In genomic region chr17:6666077-6666521, GRCh38 we compare ENCODE assay signal across 9 cellular contexts. TPM values are rescaled to one million over a fixed set of nuclear protein-coding genes. Genes with fewer than 3 reads are reported as not detected.
A peak's percentile ranks its signal among the peaks of the same experiment; 100 is the strongest.
DNase-seq lines count a peak whose midpoint lies in the region; ATAC-seq and TF ChIP-seq lines count a peak whose summit lies in the region.
"Had no signal": no experiment of that assay in that cellular context is flagged by ENCODE, and none has a peak within 500 bp of the region (broad histone marks: within the 10 kb centered on the region; RNA-seq: fewer than 3 reads in every experiment).

No MANE protein-coding gene starts in this region.

- H3K27ac ChIP-seq in DND-41 (ENCODE audit: low read length) = no peak overlapping the region
- H3K27ac ChIP-seq in Panc1 (ENCODE audit: low read length) = no peak overlapping the region
- no peak overlapping the region for H3K27ac ChIP-seq in ovary

- no peak overlapping the region for H2AFZ ChIP-seq in DND-41 (ENCODE audit: low read depth, low read length)

- no peak overlapping the region for H3K4me2 ChIP-seq in DND-41 (ENCODE audit: insufficient read depth, low read length)

- H3K4me3 ChIP-seq in DND-41 (ENCODE audit: low read depth in 1 of 2, low read length in 2 of 2) (no peak overlapping the region), Panc1 (ENCODE audit: low read depth in 2 of 2, low read length in 2 of 2) (no peak overlapping the region), adipocyte (ENCODE audit: low read length) (no peak overlapping the region), ovary (no peak overlapping the region)

- in situ Hi-C loops in Panc1 (cut with HindIII; ENCODE audit: low pct_unique_long_range_greater_than_20kb, low sequenced_read_pairs) = no loop called here

- H3K36me3 ChIP-seq in DND-41 (ENCODE audit: insufficient read depth, low read length) = no peaks in the 10 kb centered on the region
- no peaks in the 10 kb centered on the region for H3K36me3 ChIP-seq in Panc1 (ENCODE audit: control insufficient read depth, insufficient read depth, low read length)
- no peaks in the 10 kb centered on the region for H3K36me3 ChIP-seq in adipocyte (ENCODE audit: control insufficient read depth, insufficient read depth, low read length, severe bottlenecking)
- H3K36me3 ChIP-seq in ovary = no peaks in the 10 kb centered on the region

- H3K79me2 ChIP-seq in DND-41 (ENCODE audit: insufficient read depth, low read length) = no peaks in the 10 kb centered on the region

- TF ChIP-seq POLR2A in ovary (IDR thresholded peaks at IDR 0.05) = no peak

- no peaks in the 10 kb centered on the region for H3K9me3 ChIP-seq in DND-41 (ENCODE audit: insufficient read depth, low read length, severe bottlenecking)
- no peaks in the 10 kb centered on the region for H3K9me3 ChIP-seq in Panc1 (ENCODE audit: control insufficient read depth, insufficient read depth, low read depth, low read length)
- H3K9me3 ChIP-seq in adipocyte (ENCODE audit: control insufficient read depth, low read length) = no peaks in the 10 kb centered on the region
- H3K9me3 ChIP-seq in ovary = no peaks in the 10 kb centered on the region

- no peaks in the 10 kb centered on the region for H3K4me1 ChIP-seq in DND-41 (ENCODE audit: insufficient read depth, low read length)
- H3K4me1 ChIP-seq in Panc1 (ENCODE audit: control insufficient read depth, insufficient read depth, low read length) = no peaks in the 10 kb centered on the region
- no peaks in the 10 kb centered on the region for H3K4me1 ChIP-seq in adipocyte (ENCODE audit: control insufficient read depth, insufficient read depth, low read length)
- peaks cover 3% of the 10 kb centered on the region for H3K4me1 ChIP-seq in ovary (ENCODE audit: insufficient read depth)

- CTCF ChIA-PET in Panc1 (lab: Charles Lee) = interaction anchor here (0.6 kb wide), 1 partner anchor 158 kb away, joined by 3 read pairs; no protein-coding TSS in a partner anchor

- 13 to 14% (median 14%) methylated on average over 9 of the region's 9 CpGs for WGBS in ovary, 3 donors

- TF ChIP-seq CTCF in DND-41 (IDR thresholded peaks at IDR 0.05; ENCODE audit: borderline replicate concordance, extremely low read depth, low read length, poor library complexity, severe bottlenecking) = peak; percentile 92
- peak; percentile 92 for TF ChIP-seq CTCF in Panc1 (IDR thresholded peaks at IDR 0.05)
- peak; percentile 74 to 83 (median 79) for TF ChIP-seq CTCF in ovary (IDR thresholded peaks at IDR 0.05)

- peak; percentile 54 for DNase-seq in DND-41
- peak in 61 of 76 experiments; percentile 5 to 73 (median 39) for DNase-seq in HUDEP-2 (lab: John Stamatoyannopoulos, UW; ENCODE audit: unreplicated experiment in 76 of 76)
- no peak for DNase-seq in Panc1 (ENCODE audit: low read depth, low spot score)
- peak; percentile 91 for DNase-seq in adipocyte (ENCODE audit: low read depth)
- DNase-seq in Right ventricle myocardium superior = peak; percentile 77
- DNase-seq in ovary = peak; percentile 71 to 80 (median 76)
- no peak for DNase-seq in cortex of kidney (lab: John Stamatoyannopoulos, UW)

- no peak for TF ChIP-seq EP300 in ovary (IDR thresholded peaks at IDR 0.05)

- intact Hi-C loops in Panc1 (cut with micrococcal nuclease; ENCODE audit: unreplicated experiment) = loop anchor here (1.0 kb wide), 1 partner anchor 134 kb away; no protein-coding TSS in a partner anchor
- intact Hi-C loops in Right ventricle myocardium superior (cut with DNase I) = loop anchor here (10.0 kb wide), 1 partner anchor 339 kb away; no protein-coding TSS in a partner anchor
- intact Hi-C loops in ovary (cut with DNase I) = loop anchor here (5.0 to 10.0 kb wide), 8 partner anchors 89 to 346 kb away; partner anchors contain the start of genes ALOX12 (in 1 of the 4), RNASEK (in 1 of the 4) and XAF1 (in 1 of the 4)

- H3K27me3 ChIP-seq in DND-41 (ENCODE audit: insufficient read depth, low read length, poor library complexity) (peaks cover 24% of the 10 kb centered on the region), Panc1 (ENCODE audit: control insufficient read depth, insufficient read depth, low read length) (peaks cover 3% of the 10 kb centered on the region; the same call in 1 of the 2 replicates), adipocyte (replicated peaks; ENCODE audit: control insufficient read depth, insufficient read depth, low read length) (peaks cover 44% of the 10 kb centered on the region), ovary (no peaks in the 10 kb centered on the region)

- POLR2A ChIA-PET in Panc1 (lab: Charles Lee) = no interaction called here

- 0 out of 2 replicates have a peak, but pooled peaks cover 5% of the 10 kb centered on the region for H4K20me1 ChIP-seq in DND-41 (ENCODE audit: insufficient read depth, low read length)

- H3K9ac ChIP-seq in DND-41 (ENCODE audit: low read depth, low read length) = no peak overlapping the region
- no peak overlapping the region for H3K9ac ChIP-seq in adipocyte (ENCODE audit: low read length)

- no TSS peak for BruUV-seq in Panc1 (replicated peaks; lab: Mats Ljungman, UMichigan)

- ATAC-seq in DND-41 (ENCODE audit: insufficient read depth, low read depth) (peak; percentile 80), Panc1 (peak; percentile 93), Right ventricle myocardium superior (ENCODE audit: poor library complexity) (peak; percentile 94), HG03280 (IDR thresholded peaks at IDR 0.05; ENCODE audit: unreplicated experiment) (no peak)

RNA-seq across cellular contexts. Expression of gene C17orf100, which starts 14.5 kb away (rescaled TPM):
- total RNA-seq in Panc1 (2021; ENCODE audit: unreplicated experiment) (2.8 TPM), Right ventricle myocardium superior (0.48 TPM), ovary (1 to 10 TPM in 6 of 7 donors, under 1 TPM in 1; 0.81 to 2.1 (median 1.6) TPM)
- polyA plus RNA-seq in Panc1 (2012; ENCODE audit: insufficient read length) = 3.4 TPM
- 1 to 10 TPM; 1.2 to 2.0 TPM for polyA plus RNA-seq in ovary

RNA-seq across cellular contexts. Expression of gene MED31, which starts 14.7 kb away (rescaled TPM):
- total RNA-seq in Panc1 (2021; ENCODE audit: unreplicated experiment) (18.6 TPM), Right ventricle myocardium superior (14.5 TPM), ovary (10 to 100 TPM; 15.0 to 21.9 (median 19.0) TPM)
- polyA plus RNA-seq in Panc1 (2012; ENCODE audit: insufficient read length) = 12.1 TPM
- polyA plus RNA-seq in ovary = 10 to 100 TPM; 15.2 to 17.1 TPM

RNA-seq across cellular contexts. Expression of gene TXNDC17, which starts 25.2 kb away (rescaled TPM):
- total RNA-seq in Panc1 (2021; ENCODE audit: unreplicated experiment) (137 TPM), Right ventricle myocardium superior (44.5 TPM), ovary (100 to 1,000 TPM in 2 of 7 donors, 10 to 100 TPM in 5; 19.0 to 104 (median 36.1) TPM)
- 201 TPM for polyA plus RNA-seq in Panc1 (2012; ENCODE audit: insufficient read length)
- 10 to 100 TPM; 44.9 to 61.9 TPM for polyA plus RNA-seq in ovary

RNA-seq across cellular contexts. Expression of gene KIAA0753, which starts 25.6 kb away (rescaled TPM):
- total RNA-seq in Panc1 (2021; ENCODE audit: unreplicated experiment) = 13.0 TPM
- polyA plus RNA-seq in Panc1 (2012; ENCODE audit: insufficient read length) = 7.0 TPM
- 3.5 TPM for total RNA-seq in Right ventricle myocardium superior
- total RNA-seq in ovary = 10 to 100 TPM; 14.4 to 32.3 (median 20.3) TPM
- 10 to 100 TPM; 12.1 to 15.4 TPM for polyA plus RNA-seq in ovary

RNA-seq across cellular contexts. Expression of gene SLC13A5, which starts 47.1 kb away (rescaled TPM):
- total RNA-seq in Panc1 (2021; ENCODE audit: unreplicated experiment) (0.26 TPM), Right ventricle myocardium superior (not detected), ovary (1 to 10 TPM in 5 of 7 donors, under 1 TPM in 2; 0.57 to 2.6 (median 1.5) TPM)
- not detected for polyA plus RNA-seq in Panc1 (2012; ENCODE audit: insufficient read length)
- under 1 TPM; 0.45 to 0.94 TPM for polyA plus RNA-seq in ovary
- total RNA-seq: subcutaneous adipose tissue had no signal

Comparison
In these comparisons a context has a peak if more than half of its experiments do, and no peak if none do; other contexts are left out.
1. DNase-seq: peak in DND-41 (single experiment), HUDEP-2 (61 of 76), adipocyte (single experiment), Right ventricle myocardium superior (single experiment) and ovary (5 of 5); none in Panc1 (single experiment) and cortex of kidney (single experiment).
2. Peak in every context shown above with its lines, with median percentiles within 50 percentile points of each other: CTCF ChIP-seq.